12 cellular contexts compared by ENCODE assay signal in the genomic region with DNA sequence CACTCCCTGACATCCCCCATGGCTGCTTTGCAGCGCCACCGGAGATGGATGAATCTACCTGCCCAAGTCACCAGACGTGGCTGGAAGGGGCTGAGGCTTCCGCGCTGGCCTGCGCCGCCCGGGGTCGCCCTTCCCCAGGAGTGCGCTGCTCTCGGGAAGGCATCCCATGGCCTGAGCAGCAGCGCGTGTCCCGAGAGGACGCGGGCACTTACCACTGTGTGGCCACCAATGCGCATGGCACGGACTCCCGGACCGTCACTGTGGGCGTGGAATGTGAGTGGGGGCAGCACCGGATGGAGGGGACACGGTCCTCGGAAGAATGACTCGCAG. TPM values are rescaled to one million over a fixed set of nuclear protein-coding genes. Genes with fewer than 3 reads are reported as not detected.
DNase-seq lines count a peak whose midpoint lies in the region; ATAC-seq and TF ChIP-seq lines count a peak whose summit lies in the region.
"Had no signal": no experiment of that assay in that cellular context is flagged by ENCODE, and none has a peak within 500 bp of the region (broad histone marks: within the 10 kb centered on the region; RNA-seq: fewer than 3 reads in every experiment).

No MANE protein-coding gene starts in this region.

- H3K9me3 Mint-ChIP-seq in activated T-cell treated with anti-CD3 and anti-CD28 coated beads, Interleukin-2, amount 50 U/mL, for 72 hours, result no peaks in the 10 kb centered on the region
- no peaks in the 10 kb centered on the region for H3K9me3 Mint-ChIP-seq in stimulated activated effector memory CD8-positive, alpha-beta T cell treated with anti-CD3 and anti-CD28 coated beads, Interleukin-12 subunit alpha, Interleukin-12 subunit beta, amount 100 ng/mL, for 72 hours

- no peak overlapping the region for H3K4me3 ChIP-seq in epithelial cell of proximal tubule (ENCODE audit: low read depth, low read length)
- H3K4me3 ChIP-seq: adrenal gland, lung had no signal

- no peak for ATAC-seq in activated T-cell treated with anti-CD3 and anti-CD28 coated beads, Interleukin-2, amount 50 U/mL, for 72 hours (replicated peaks in 1 of 2)
- ATAC-seq in stimulated activated effector memory CD8-positive, alpha-beta T cell treated with anti-CD3 and anti-CD28 coated beads, Interleukin-12 subunit alpha, Interleukin-12 subunit beta, amount 100 ng/mL, for 72 hours, result no peak
- ATAC-seq: heart left ventricle had no signal

- H3K36me3 Mint-ChIP-seq in activated T-cell treated with anti-CD3 and anti-CD28 coated beads, Interleukin-2, amount 50 U/mL, for 72 hours (ENCODE audit: insufficient read depth in 2 of 2), result no peaks in the 10 kb centered on the region
- peaks cover 32% of the 10 kb centered on the region for H3K36me3 Mint-ChIP-seq in stimulated activated effector memory CD8-positive, alpha-beta T cell treated with anti-CD3 and anti-CD28 coated beads, Interleukin-12 subunit alpha, Interleukin-12 subunit beta, amount 100 ng/mL, for 72 hours

- H3K4me3 Mint-ChIP-seq in activated T-cell treated with anti-CD3 and anti-CD28 coated beads, Interleukin-2, amount 50 U/mL, for 72 hours, result peak overlapping the region; percentile 44 to 69
- H3K4me3 Mint-ChIP-seq in stimulated activated effector memory CD8-positive, alpha-beta T cell treated with anti-CD3 and anti-CD28 coated beads, Interleukin-12 subunit alpha, Interleukin-12 subunit beta, amount 100 ng/mL, for 72 hours, result peak overlapping the region; percentile 87

- peaks cover 47% of the 10 kb centered on the region for H3K4me1 Mint-ChIP-seq in activated T-cell treated with anti-CD3 and anti-CD28 coated beads, Interleukin-2, amount 50 U/mL, for 72 hours (ENCODE audit: low read depth)
- peaks cover 59% of the 10 kb centered on the region for H3K4me1 Mint-ChIP-seq in stimulated activated effector memory CD8-positive, alpha-beta T cell treated with anti-CD3 and anti-CD28 coated beads, Interleukin-12 subunit alpha, Interleukin-12 subunit beta, amount 100 ng/mL, for 72 hours

- peak in 1 of 2 donors; percentile 31 for DNase-seq in activated T-cell treated with anti-CD3 and anti-CD28 coated beads, Interleukin-2, amount 50 U/mL, for 72 hours
- no peak for DNase-seq in activated T-cell treated with anti-CD3 and anti-CD28 coated beads, Interleukin-2, amount 50 U/mL, for 1 hour
- DNase-seq in epithelial cell of proximal tubule (ENCODE audit: low read depth) (no peak), dedifferentiated amniotic fluid mesenchymal stem cell (ENCODE audit: extremely low spot score) (no peak), inferior parietal cortex (ENCODE audit: extremely low spot score) (no peak)
- DNase-seq in stimulated activated effector memory CD8-positive, alpha-beta T cell treated with anti-CD3 and anti-CD28 coated beads, Interleukin-12 subunit alpha, Interleukin-12 subunit beta, amount 100 ng/mL, for 72 hours (ENCODE audit: low spot score in 2 of 2), result no peak
- DNase-seq: adrenal gland; effector memory CD4-positive, alpha-beta T cell; Karpas-422; NCI-H2029 treated with DMSO at 0.1 percent for 48 hours had no signal

- H3K27ac Mint-ChIP-seq in activated T-cell treated with anti-CD3 and anti-CD28 coated beads, Interleukin-2, amount 50 U/mL, for 72 hours, result no peak overlapping the region
- H3K27ac Mint-ChIP-seq in stimulated activated effector memory CD8-positive, alpha-beta T cell treated with anti-CD3 and anti-CD28 coated beads, Interleukin-12 subunit alpha, Interleukin-12 subunit beta, amount 100 ng/mL, for 72 hours, result no peak overlapping the region

- TF ChIP-seq CTCF in epithelial cell of proximal tubule (conservative IDR thresholded peaks at IDR 0.05; ENCODE audit: low read depth, low read length), result peak; percentile 14

- peaks cover 62% of the 10 kb centered on the region for H3K27me3 Mint-ChIP-seq in activated T-cell treated with anti-CD3 and anti-CD28 coated beads, Interleukin-2, amount 50 U/mL, for 72 hours (ENCODE audit: low read depth)

RNA-seq across cellular contexts. Expression of gene ICAM5, which starts 4.6 kb away (rescaled TPM):
- total RNA-seq in activated T-cell treated with anti-CD3 and anti-CD28 coated beads, Interleukin-2, amount 50 U/mL, for 72 hours, result 1 to 10 TPM; 3.1 to 3.8 TPM
- 0.14 TPM in 1 of 2 replicates, not detected in the other for total RNA-seq in epithelial cell of proximal tubule

RNA-seq across cellular contexts. Expression of gene ICAM4, which starts 7.6 kb away (rescaled TPM):
- total RNA-seq in activated T-cell treated with anti-CD3 and anti-CD28 coated beads, Interleukin-2, amount 50 U/mL, for 72 hours, result 1 to 10 TPM; 1.5 to 1.9 TPM
- not detected in 2 replicates for total RNA-seq in epithelial cell of proximal tubule

RNA-seq across cellular contexts. Expression of gene ZGLP1, which starts 15.3 kb away (rescaled TPM):
- 1 to 10 TPM; 5.9 TPM for total RNA-seq in activated T-cell treated with anti-CD3 and anti-CD28 coated beads, Interleukin-2, amount 50 U/mL, for 72 hours
- total RNA-seq in epithelial cell of proximal tubule, result 0.35 and 2.4 TPM in 2 replicates

RNA-seq across cellular contexts. Expression of gene FDX2, which starts 21.5 kb away (rescaled TPM):
- total RNA-seq in activated T-cell treated with anti-CD3 and anti-CD28 coated beads, Interleukin-2, amount 50 U/mL, for 72 hours, result 10 to 100 TPM; 13.0 to 16.3 TPM
- 48.2 and 57.6 TPM in 2 replicates for total RNA-seq in epithelial cell of proximal tubule

RNA-seq across cellular contexts. Expression of gene ICAM1, which starts 23.4 kb away (rescaled TPM):
- 10 to 100 TPM; 20.7 to 40.1 TPM for total RNA-seq in activated T-cell treated with anti-CD3 and anti-CD28 coated beads, Interleukin-2, amount 50 U/mL, for 72 hours
- 17.1 and 36.3 TPM in 2 replicates for total RNA-seq in epithelial cell of proximal tubule
